Comparison of ENCODE assay signal across 2 cellular contexts in the genomic region with DNA sequence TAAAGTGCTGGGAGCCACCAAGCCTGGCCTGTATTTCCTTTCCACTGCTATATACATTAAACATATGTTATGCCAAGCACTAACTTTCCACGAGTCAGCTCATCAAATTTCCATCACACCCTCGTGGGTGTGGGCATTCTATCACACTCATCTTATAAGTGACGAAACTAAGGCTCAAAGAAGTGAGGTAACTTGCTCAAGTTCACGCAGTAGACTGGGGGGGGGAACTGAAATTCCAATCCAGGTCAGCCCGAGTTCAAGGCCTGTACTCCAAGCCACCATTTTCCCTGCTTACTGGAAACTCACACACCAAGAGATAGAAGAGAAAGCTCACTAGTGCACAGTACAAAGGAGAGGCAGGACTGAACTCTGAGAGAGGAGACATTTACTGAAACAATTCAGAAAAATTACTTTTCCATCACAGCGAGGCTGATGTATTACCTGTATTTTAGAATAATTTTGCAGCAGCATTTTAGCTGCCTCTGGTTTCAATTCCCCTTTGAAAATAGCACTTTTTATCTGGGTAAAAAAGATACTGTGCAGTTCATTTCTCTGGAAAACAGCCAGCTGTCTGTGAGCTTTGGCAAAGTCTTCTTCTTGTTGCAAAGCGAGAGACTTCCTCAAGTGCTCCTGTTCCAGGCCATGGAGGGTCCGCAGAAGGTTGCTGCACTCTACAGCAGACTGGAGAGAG.
TF ChIP-seq lines count a peak whose summit lies in the region.

No MANE protein-coding gene starts in this region.

TF ChIP-seq in GM12891, 5 proteins besides CTCF, POLR2A, EP300 and RAD21:
- TF ChIP-seq TAF1 (IDR thresholded peaks at IDR 0.05; ENCODE audit: low read depth, low read length) (no peak), SPI1 (IDR thresholded peaks at IDR 0.05; ENCODE audit: low read depth, low read length) (peak; percentile 71)

TF ChIP-seq in H1, 55 proteins besides CTCF, POLR2A, EP300 and RAD21:
- no peak for TF ChIP-seq CEBPB (IDR thresholded peaks at IDR 0.05; ENCODE audit: low read depth, low read length)
- no peak for TF ChIP-seq EGR1 (IDR thresholded peaks at IDR 0.05; ENCODE audit: borderline replicate concordance, low read depth, low read length)
- no peak for TF ChIP-seq SP1 (IDR thresholded peaks at IDR 0.05; ENCODE audit: low read depth, low read length)
- no peak for TF ChIP-seq NANOG (IDR thresholded peaks at IDR 0.05; ENCODE audit: insufficient read depth, low read depth, low read length, poor library complexity, severe bottlenecking)
- TF ChIP-seq, protein P1, sequence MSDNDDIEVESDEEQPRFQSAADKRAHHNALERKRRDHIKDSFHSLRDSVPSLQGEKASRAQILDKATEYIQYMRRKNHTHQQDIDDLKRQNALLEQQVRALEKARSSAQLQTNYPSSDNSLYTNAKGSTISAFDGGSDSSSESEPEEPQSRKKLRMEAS (IDR thresholded peaks at IDR 0.05): no peak
